In the genomic region with DNA sequence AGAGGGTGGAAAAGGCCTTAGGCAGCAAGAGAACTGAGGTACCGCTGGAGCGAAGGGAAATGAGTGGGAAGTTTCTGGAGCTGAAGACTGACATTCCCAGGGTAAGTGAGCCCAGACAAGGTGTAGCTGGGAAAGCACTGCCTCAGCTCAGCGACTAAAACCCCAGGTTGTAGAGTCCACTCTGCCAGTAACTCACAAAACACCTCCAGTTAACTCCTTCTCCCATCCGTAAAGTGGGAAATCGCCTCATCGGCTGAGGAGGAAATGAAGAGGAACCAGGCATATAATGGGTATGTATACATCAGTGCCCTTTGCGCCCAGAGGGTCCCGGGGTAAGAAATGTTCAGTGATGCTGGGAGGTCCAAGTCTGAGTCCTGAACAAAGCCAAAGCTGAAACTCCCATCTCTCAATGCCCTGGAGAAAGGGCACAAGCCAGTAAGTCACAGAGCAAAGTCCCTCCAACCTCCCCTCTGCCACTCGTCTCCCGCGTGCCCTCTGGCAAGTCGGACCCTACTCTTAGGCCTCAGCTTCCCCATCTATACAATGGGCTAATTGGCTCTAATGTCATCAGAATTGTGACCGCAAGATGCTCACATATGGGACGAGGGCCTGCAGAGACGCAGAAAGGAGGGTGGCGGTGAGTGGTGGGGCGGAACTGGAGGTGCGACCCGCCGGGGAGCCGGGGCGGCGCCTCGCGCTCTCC, we compare ENCODE assay signal across 1 cellular context.
A peak's percentile ranks its signal among the peaks of the same experiment; 100 is the strongest.
TF ChIP-seq lines count a peak whose summit lies in the region.

No MANE protein-coding gene starts in this region.

TF ChIP-seq in WTC11, 78 proteins besides CTCF, POLR2A, EP300 and RAD21 (continued from another document):
- TF ChIP-seq ZNF532 (CRISPR knock-in tag; IDR thresholded peaks at IDR 0.05; ENCODE audit: borderline replicate concordance) (no peak), TEAD1 (CRISPR knock-in tag; IDR thresholded peaks at IDR 0.05) (no peak), PRRX2 (CRISPR knock-in tag; IDR thresholded peaks at IDR 0.05) (no peak), ZNF396 (CRISPR knock-in tag; IDR thresholded peaks at IDR 0.05; ENCODE audit: borderline replicate concordance) (0 out of 2 replicates have a peak, but pooled peaks have one; percentile 33), KAT7 (CRISPR knock-in tag; IDR thresholded peaks at IDR 0.05; ENCODE audit: borderline replicate concordance) (no peak), ZNF317 (CRISPR knock-in tag; IDR thresholded peaks at IDR 0.05; ENCODE audit: borderline replicate concordance, low read depth) (no peak)
- TF ChIP-seq, protein P1, sequence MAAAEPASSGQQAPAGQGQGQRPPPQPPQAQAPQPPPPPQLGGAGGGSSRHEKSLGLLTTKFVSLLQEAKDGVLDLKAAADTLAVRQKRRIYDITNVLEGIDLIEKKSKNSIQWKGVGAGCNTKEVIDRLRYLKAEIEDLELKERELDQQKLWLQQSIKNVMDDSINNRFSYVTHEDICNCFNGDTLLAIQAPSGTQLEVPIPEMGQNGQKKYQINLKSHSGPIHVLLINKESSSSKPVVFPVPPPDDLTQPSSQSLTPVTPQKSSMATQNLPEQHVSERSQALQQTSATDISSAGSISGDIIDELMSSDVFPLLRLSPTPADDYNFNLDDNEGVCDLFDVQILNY (CRISPR knock-in tag; IDR thresholded peaks at IDR 0.05): no peak
